In the genomic region with DNA sequence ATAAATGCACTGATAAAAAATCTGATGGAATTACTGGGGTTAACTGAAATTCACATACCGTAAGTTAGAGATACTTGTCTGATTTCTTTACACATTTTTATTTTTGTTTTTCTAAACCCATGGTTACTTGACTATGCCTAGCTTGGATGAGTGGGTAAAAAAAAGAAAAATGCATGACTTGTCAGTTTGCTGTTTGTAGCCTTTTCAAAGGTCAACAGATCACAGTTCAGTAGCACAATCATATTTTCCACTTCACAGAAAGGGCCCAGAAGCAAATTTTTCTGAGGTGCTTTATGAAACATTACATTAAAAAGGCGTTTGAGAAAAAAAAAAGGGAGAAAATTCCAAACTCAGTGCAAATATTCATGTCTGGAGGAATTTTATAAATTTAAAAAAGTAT, we compare ENCODE assay signal across 1 cellular context.
TF ChIP-seq lines count a peak whose summit lies in the region.

No MANE protein-coding gene starts in this region.

TF ChIP-seq in HepG2, 621 proteins besides CTCF, POLR2A, EP300 and RAD21 (continues in another document):
- TF ChIP-seq JDP2 (CRISPR knock-in tag; IDR thresholded peaks at IDR 0.05; ENCODE audit: borderline replicate concordance) (no peak), RELA (CRISPR knock-in tag; IDR thresholded peaks at IDR 0.05) (no peak), MAFK (conservative IDR thresholded peaks at IDR 0.05 in 1 of 2, IDR thresholded peaks at IDR 0.05 in 1 of 2; ENCODE audit: low read length in 2 of 2) (peak; percentile 75 to 81), NFE2L2 (IDR thresholded peaks at IDR 0.05; ENCODE audit: low read length) (peak; percentile 89), HNRNPUL1 (IDR thresholded peaks at IDR 0.05; ENCODE audit: low read depth, low read length) (no peak), MAFG (CRISPR knock-in tag; IDR thresholded peaks at IDR 0.05) (no peak), NR2F1 (CRISPR knock-in tag; IDR thresholded peaks at IDR 0.05) (peak; percentile 27 to 83; a peak in 3 of 4 replicates), ZNF761 (CRISPR knock-in tag; conservative IDR thresholded peaks at IDR 0.05) (no peak), ZNF777 (CRISPR knock-in tag; IDR thresholded peaks at IDR 0.05) (no peak), ZMYM4 (CRISPR knock-in tag; IDR thresholded peaks at IDR 0.05) (no peak), ZFYVE20 (CRISPR knock-in tag; IDR thresholded peaks at IDR 0.05; ENCODE audit: borderline replicate concordance, low read depth) (no peak), RARA (CRISPR knock-in tag; IDR thresholded peaks at IDR 0.05) (peak; percentile 5; the same call in 1 of the 2 replicates), MYC (CRISPR knock-in tag; IDR thresholded peaks at IDR 0.05; ENCODE audit: borderline replicate concordance) (no peak), ZNF234 (CRISPR knock-in tag; conservative IDR thresholded peaks at IDR 0.05) (no peak), KLF15 (CRISPR knock-in tag; IDR thresholded peaks at IDR 0.05; ENCODE audit: borderline replicate concordance) (no peak), ONECUT2 (CRISPR knock-in tag; IDR thresholded peaks at IDR 0.05) (no peak), SAP130 (CRISPR knock-in tag; IDR thresholded peaks at IDR 0.05; ENCODE audit: low read depth) (0 out of 2 replicates have a peak, but pooled peaks have one; percentile 25), ZNF557 (CRISPR knock-in tag; IDR thresholded peaks at IDR 0.05) (no peak), CREB1 (IDR thresholded peaks at IDR 0.05) (no peak), CREB1 (CRISPR knock-in tag; IDR thresholded peaks at IDR 0.05) (no peak), ZNF737 (CRISPR knock-in tag; IDR thresholded peaks at IDR 0.05; ENCODE audit: borderline replicate concordance) (no peak), ATF1 (CRISPR knock-in tag; IDR thresholded peaks at IDR 0.05) (no peak), HNF4G (IDR thresholded peaks at IDR 0.05; ENCODE audit: borderline replicate concordance, low read depth, low read length) (peak; percentile 18; the same call in 1 of the 2 replicates), HNF4G (CRISPR knock-in tag; IDR thresholded peaks at IDR 0.05; ENCODE audit: borderline replicate concordance, low read depth) (no peak), NR2F6 (IDR thresholded peaks at IDR 0.05) (peak; percentile 76; the same call in 1 of the 2 replicates), NR2F6 (CRISPR knock-in tag; IDR thresholded peaks at IDR 0.05) (peak; percentile 52; the same call in 1 of the 2 replicates), ZEB1 (IDR thresholded peaks at IDR 0.05; ENCODE audit: insufficient replicate concordance, low read depth) (no peak), KLF13 (CRISPR knock-in tag; IDR thresholded peaks at IDR 0.05) (no peak), MAFF (IDR thresholded peaks at IDR 0.05; ENCODE audit: low read depth, low read length) (peak; percentile 80), ZNF17 (CRISPR knock-in tag; IDR thresholded peaks at IDR 0.05) (no peak), NCOR1 (IDR thresholded peaks at IDR 0.05; ENCODE audit: borderline replicate concordance, low read length) (peak; percentile 59; the same call in 1 of the 2 replicates), HNF4A (CRISPR knock-in tag; IDR thresholded peaks at IDR 0.05) (peak; percentile 54; the same call in 1 of the 2 replicates)
- TF ChIP-seq, protein P1, sequence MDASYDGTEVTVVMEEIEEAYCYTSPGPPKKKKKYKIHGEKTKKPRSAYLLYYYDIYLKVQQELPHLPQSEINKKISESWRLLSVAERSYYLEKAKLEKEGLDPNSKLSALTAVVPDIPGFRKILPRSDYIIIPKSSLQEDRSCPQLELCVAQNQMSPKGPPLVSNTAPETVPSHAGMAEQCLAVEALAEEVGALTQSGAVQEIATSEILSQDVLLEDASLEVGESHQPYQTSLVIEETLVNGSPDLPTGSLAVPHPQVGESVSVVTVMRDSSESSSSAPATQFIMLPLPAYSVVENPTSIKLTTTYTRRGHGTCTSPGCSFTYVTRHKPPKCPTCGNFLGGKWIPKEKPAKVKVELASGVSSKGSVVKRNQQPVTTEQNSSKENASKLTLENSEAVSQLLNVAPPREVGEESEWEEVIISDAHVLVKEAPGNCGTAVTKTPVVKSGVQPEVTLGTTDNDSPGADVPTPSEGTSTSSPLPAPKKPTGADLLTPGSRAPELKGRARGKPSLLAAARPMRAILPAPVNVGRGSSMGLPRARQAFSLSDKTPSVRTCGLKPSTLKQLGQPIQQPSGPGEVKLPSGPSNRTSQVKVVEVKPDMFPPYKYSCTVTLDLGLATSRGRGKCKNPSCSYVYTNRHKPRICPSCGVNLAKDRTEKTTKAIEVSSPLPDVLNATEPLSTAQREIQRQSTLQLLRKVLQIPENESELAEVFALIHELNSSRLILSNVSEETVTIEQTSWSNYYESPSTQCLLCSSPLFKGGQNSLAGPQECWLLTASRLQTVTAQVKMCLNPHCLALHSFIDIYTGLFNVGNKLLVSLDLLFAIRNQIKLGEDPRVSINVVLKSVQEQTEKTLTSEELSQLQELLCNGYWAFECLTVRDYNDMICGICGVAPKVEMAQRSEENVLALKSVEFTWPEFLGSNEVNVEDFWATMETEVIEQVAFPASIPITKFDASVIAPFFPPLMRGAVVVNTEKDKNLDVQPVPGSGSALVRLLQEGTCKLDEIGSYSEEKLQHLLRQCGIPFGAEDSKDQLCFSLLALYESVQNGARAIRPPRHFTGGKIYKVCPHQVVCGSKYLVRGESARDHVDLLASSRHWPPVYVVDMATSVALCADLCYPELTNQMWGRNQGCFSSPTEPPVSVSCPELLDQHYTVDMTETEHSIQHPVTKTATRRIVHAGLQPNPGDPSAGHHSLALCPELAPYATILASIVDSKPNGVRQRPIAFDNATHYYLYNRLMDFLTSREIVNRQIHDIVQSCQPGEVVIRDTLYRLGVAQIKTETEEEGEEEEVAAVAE (CRISPR knock-in tag; IDR thresholded peaks at IDR 0.05; ENCODE audit: borderline replicate concordance), result no peak
- TF ChIP-seq, protein P2, sequence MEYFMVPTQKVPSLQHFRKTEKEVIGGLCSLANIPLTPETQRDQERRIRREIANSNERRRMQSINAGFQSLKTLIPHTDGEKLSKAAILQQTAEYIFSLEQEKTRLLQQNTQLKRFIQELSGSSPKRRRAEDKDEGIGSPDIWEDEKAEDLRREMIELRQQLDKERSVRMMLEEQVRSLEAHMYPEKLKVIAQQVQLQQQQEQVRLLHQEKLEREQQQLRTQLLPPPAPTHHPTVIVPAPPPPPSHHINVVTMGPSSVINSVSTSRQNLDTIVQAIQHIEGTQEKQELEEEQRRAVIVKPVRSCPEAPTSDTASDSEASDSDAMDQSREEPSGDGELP (IDR thresholded peaks at IDR 0.05; ENCODE audit: borderline replicate concordance, low read depth), result no peak
- TF ChIP-seq, protein P3, sequence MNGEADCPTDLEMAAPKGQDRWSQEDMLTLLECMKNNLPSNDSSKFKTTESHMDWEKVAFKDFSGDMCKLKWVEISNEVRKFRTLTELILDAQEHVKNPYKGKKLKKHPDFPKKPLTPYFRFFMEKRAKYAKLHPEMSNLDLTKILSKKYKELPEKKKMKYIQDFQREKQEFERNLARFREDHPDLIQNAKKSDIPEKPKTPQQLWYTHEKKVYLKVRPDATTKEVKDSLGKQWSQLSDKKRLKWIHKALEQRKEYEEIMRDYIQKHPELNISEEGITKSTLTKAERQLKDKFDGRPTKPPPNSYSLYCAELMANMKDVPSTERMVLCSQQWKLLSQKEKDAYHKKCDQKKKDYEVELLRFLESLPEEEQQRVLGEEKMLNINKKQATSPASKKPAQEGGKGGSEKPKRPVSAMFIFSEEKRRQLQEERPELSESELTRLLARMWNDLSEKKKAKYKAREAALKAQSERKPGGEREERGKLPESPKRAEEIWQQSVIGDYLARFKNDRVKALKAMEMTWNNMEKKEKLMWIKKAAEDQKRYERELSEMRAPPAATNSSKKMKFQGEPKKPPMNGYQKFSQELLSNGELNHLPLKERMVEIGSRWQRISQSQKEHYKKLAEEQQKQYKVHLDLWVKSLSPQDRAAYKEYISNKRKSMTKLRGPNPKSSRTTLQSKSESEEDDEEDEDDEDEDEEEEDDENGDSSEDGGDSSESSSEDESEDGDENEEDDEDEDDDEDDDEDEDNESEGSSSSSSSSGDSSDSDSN (CRISPR knock-in tag; IDR thresholded peaks at IDR 0.05), result no peak
- TF ChIP-seq, protein P4, sequence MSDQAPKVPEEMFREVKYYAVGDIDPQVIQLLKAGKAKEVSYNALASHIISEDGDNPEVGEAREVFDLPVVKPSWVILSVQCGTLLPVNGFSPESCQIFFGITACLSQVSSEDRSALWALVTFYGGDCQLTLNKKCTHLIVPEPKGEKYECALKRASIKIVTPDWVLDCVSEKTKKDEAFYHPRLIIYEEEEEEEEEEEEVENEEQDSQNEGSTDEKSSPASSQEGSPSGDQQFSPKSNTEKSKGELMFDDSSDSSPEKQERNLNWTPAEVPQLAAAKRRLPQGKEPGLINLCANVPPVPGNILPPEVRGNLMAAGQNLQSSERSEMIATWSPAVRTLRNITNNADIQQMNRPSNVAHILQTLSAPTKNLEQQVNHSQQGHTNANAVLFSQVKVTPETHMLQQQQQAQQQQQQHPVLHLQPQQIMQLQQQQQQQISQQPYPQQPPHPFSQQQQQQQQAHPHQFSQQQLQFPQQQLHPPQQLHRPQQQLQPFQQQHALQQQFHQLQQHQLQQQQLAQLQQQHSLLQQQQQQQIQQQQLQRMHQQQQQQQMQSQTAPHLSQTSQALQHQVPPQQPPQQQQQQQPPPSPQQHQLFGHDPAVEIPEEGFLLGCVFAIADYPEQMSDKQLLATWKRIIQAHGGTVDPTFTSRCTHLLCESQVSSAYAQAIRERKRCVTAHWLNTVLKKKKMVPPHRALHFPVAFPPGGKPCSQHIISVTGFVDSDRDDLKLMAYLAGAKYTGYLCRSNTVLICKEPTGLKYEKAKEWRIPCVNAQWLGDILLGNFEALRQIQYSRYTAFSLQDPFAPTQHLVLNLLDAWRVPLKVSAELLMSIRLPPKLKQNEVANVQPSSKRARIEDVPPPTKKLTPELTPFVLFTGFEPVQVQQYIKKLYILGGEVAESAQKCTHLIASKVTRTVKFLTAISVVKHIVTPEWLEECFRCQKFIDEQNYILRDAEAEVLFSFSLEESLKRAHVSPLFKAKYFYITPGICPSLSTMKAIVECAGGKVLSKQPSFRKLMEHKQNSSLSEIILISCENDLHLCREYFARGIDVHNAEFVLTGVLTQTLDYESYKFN (CRISPR knock-in tag; conservative IDR thresholded peaks at IDR 0.05), result peak; percentile 62
- TF ChIP-seq, protein P5, sequence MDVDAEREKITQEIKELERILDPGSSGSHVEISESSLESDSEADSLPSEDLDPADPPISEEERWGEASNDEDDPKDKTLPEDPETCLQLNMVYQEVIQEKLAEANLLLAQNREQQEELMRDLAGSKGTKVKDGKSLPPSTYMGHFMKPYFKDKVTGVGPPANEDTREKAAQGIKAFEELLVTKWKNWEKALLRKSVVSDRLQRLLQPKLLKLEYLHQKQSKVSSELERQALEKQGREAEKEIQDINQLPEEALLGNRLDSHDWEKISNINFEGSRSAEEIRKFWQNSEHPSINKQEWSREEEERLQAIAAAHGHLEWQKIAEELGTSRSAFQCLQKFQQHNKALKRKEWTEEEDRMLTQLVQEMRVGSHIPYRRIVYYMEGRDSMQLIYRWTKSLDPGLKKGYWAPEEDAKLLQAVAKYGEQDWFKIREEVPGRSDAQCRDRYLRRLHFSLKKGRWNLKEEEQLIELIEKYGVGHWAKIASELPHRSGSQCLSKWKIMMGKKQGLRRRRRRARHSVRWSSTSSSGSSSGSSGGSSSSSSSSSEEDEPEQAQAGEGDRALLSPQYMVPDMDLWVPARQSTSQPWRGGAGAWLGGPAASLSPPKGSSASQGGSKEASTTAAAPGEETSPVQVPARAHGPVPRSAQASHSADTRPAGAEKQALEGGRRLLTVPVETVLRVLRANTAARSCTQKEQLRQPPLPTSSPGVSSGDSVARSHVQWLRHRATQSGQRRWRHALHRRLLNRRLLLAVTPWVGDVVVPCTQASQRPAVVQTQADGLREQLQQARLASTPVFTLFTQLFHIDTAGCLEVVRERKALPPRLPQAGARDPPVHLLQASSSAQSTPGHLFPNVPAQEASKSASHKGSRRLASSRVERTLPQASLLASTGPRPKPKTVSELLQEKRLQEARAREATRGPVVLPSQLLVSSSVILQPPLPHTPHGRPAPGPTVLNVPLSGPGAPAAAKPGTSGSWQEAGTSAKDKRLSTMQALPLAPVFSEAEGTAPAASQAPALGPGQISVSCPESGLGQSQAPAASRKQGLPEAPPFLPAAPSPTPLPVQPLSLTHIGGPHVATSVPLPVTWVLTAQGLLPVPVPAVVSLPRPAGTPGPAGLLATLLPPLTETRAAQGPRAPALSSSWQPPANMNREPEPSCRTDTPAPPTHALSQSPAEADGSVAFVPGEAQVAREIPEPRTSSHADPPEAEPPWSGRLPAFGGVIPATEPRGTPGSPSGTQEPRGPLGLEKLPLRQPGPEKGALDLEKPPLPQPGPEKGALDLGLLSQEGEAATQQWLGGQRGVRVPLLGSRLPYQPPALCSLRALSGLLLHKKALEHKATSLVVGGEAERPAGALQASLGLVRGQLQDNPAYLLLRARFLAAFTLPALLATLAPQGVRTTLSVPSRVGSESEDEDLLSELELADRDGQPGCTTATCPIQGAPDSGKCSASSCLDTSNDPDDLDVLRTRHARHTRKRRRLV (CRISPR knock-in tag; IDR thresholded peaks at IDR 0.05), result no peak
- TF ChIP-seq, protein P6, sequence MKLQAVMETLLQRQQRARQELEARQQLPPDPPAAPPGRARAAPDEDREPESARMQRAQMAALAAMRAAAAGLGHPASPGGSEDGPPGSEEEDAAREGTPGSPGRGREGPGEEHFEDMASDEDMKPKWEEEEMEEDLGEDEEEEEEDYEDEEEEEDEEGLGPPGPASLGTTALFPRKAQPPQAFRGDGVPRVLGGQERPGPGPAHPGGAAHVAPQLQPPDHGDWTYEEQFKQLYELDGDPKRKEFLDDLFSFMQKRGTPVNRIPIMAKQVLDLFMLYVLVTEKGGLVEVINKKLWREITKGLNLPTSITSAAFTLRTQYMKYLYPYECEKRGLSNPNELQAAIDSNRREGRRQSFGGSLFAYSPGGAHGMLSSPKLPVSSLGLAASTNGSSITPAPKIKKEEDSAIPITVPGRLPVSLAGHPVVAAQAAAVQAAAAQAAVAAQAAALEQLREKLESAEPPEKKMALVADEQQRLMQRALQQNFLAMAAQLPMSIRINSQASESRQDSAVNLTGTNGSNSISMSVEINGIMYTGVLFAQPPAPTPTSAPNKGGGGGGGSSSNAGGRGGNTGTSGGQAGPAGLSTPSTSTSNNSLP (IDR thresholded peaks at IDR 0.05; ENCODE audit: low read depth, low read length), result 0 out of 2 replicates have a peak, but pooled peaks have one; percentile 34
- TF ChIP-seq, protein P7, sequence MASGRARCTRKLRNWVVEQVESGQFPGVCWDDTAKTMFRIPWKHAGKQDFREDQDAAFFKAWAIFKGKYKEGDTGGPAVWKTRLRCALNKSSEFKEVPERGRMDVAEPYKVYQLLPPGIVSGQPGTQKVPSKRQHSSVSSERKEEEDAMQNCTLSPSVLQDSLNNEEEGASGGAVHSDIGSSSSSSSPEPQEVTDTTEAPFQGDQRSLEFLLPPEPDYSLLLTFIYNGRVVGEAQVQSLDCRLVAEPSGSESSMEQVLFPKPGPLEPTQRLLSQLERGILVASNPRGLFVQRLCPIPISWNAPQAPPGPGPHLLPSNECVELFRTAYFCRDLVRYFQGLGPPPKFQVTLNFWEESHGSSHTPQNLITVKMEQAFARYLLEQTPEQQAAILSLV (CRISPR knock-in tag; IDR thresholded peaks at IDR 0.05; ENCODE audit: borderline replicate concordance), result no peak
- TF ChIP-seq, protein P8, sequence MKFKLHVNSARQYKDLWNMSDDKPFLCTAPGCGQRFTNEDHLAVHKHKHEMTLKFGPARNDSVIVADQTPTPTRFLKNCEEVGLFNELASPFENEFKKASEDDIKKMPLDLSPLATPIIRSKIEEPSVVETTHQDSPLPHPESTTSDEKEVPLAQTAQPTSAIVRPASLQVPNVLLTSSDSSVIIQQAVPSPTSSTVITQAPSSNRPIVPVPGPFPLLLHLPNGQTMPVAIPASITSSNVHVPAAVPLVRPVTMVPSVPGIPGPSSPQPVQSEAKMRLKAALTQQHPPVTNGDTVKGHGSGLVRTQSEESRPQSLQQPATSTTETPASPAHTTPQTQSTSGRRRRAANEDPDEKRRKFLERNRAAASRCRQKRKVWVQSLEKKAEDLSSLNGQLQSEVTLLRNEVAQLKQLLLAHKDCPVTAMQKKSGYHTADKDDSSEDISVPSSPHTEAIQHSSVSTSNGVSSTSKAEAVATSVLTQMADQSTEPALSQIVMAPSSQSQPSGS (CRISPR knock-in tag; IDR thresholded peaks at IDR 0.05), result no peak
